ENCODE assay signal across 9 cellular contexts in the genomic region with DNA sequence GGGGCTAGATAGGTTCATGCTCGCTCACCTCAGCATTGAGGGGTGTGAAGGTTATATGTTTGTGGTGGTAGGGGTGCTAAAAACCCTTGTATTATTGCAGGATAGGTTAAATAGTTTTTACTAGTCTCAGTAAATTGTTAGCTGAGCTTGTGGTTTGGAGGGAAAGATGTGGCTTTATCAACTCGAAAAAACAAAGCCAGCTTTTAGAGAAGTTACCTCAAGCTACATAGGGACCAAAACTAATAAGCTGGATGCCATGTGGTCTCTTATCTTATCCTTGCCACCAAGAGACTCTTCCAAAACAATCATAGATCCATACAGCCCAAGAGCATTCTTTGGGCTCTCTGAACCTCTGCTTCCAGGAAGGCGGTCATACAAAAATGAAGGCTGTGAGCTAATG. TPM values are rescaled to one million over a fixed set of nuclear protein-coding genes. Genes with fewer than 3 reads are reported as not detected.
A peak's percentile ranks its signal among the peaks of the same experiment; 100 is the strongest.
DNase-seq lines count a peak whose midpoint lies in the region; ATAC-seq and TF ChIP-seq lines count a peak whose summit lies in the region.
"Had no signal": no experiment of that assay in that cellular context is flagged by ENCODE, and none has a peak within 500 bp of the region (broad histone marks: within the 10 kb centered on the region; RNA-seq: fewer than 3 reads in every experiment).

No MANE protein-coding gene starts in this region.

- TF ChIP-seq CTCF in SK-N-SH (IDR thresholded peaks at IDR 0.05), result no peak
- no peak for TF ChIP-seq CTCF in esophagus muscularis mucosa (IDR thresholded peaks at IDR 0.05)
- no peak for TF ChIP-seq CTCF in spleen (IDR thresholded peaks at IDR 0.05 in 8 of 11, conservative IDR thresholded peaks at IDR 0.05 in 3 of 11)

- CTCF ChIA-PET in SK-N-SH (lab: Yijun Ruan, JAX), result no interaction called here

- no peak overlapping the region for H3K9ac ChIP-seq in SK-N-SH

- H4K20me1 ChIP-seq in SK-N-SH (ENCODE audit: insufficient read depth), result peaks cover 100% of the 10 kb centered on the region

- TF ChIP-seq RAD21 in SK-N-SH (IDR thresholded peaks at IDR 0.05; ENCODE audit: low read length), result no peak

- whole genome bisulfite sequencing in SK-N-SH (ENCODE audit: low lambda C conversion rate), result 33% methylated on average over 3 of the region's 3 CpGs
- WGBS in esophagus muscularis mucosa, result 76% methylated on average over 3 of the region's 3 CpGs
- 30 to 46% (median 41%) methylated on average over 3 of the region's 3 CpGs for WGBS in spleen, 5 donors

- H3K4me3 ChIP-seq in SK-N-SH (ENCODE audit: low read depth in 2 of 2, low read length in 1 of 2) (no peak overlapping the region; a peak in 1 of 4 replicates), esophagus muscularis mucosa (no peak overlapping the region), spleen (peak overlapping the region in 2 of 8 donors; percentile 23 to 56)

- H3K27me3 ChIP-seq in SK-N-SH (ENCODE audit: insufficient read depth), result no peaks in the 10 kb centered on the region; the same call in 1 of the 2 replicates
- no peaks in the 10 kb centered on the region for H3K27me3 ChIP-seq in esophagus muscularis mucosa
- H3K27me3 ChIP-seq in spleen (replicated peaks in 1 of 7), result no peaks in the 10 kb centered on the region

- DNase-seq in NCI-H82 (lab: John Stamatoyannopoulos, UW) (peak; percentile 84), NCI-H82 treated with DMSO at 0.1 percent for 48 hours (lab: John Stamatoyannopoulos, UW; ENCODE audit: unreplicated experiment) (no peak), SK-N-SH (no peak), esophagus muscularis mucosa (ENCODE audit: extremely low spot score) (no peak), spleen (no peak), HK-2 (ENCODE audit: unreplicated experiment) (no peak)
- DNase-seq: 8988T had no signal

- H3K9me3 ChIP-seq in SK-N-SH, result no peaks in the 10 kb centered on the region
- no peaks in the 10 kb centered on the region for H3K9me3 ChIP-seq in esophagus muscularis mucosa
- no peaks in the 10 kb centered on the region for H3K9me3 ChIP-seq in spleen

- H3K27ac ChIP-seq in SK-N-SH (ENCODE audit: low read depth in 2 of 2, low read length in 1 of 2) (peak overlapping the region in 1 of 2 experiments; percentile 77; a peak in 2 of 4 replicates), esophagus muscularis mucosa (replicated peaks in 1 of 4) (peak overlapping the region; percentile 64 to 74 (median 66)), spleen (peak overlapping the region; percentile 53 to 92 (median 82))

- TF ChIP-seq POLR2A in esophagus muscularis mucosa (IDR thresholded peaks at IDR 0.05; ENCODE audit: low read depth), result no peak
- TF ChIP-seq POLR2A in spleen (IDR thresholded peaks at IDR 0.05), result no peak

- H3K4me2 ChIP-seq in SK-N-SH, result 0 out of 2 replicates have a peak overlapping the region, but pooled peaks have one; percentile 9

- no peaks in the 10 kb centered on the region for H3K9me2 ChIP-seq in SK-N-SH

- TF ChIP-seq EP300 in SK-N-SH (IDR thresholded peaks at IDR 0.05; ENCODE audit: borderline replicate concordance in 1 of 2, low read depth in 1 of 2, low read length in 1 of 2), result no peak
- no peak for TF ChIP-seq EP300 in esophagus muscularis mucosa (IDR thresholded peaks at IDR 0.05)

- H3K79me2 ChIP-seq in SK-N-SH (ENCODE audit: insufficient read depth), result peaks cover 100% of the 10 kb centered on the region

- peaks cover 0 to 22% of the 10 kb centered on the region in 2 experiments; a peak in 1 of 4 replicates for H3K4me1 ChIP-seq in SK-N-SH (ENCODE audit: control insufficient read depth in 1 of 2, insufficient read depth in 2 of 2, low read depth in 1 of 2, low read length in 1 of 2)
- peaks cover 75 to 95% (median 79%) of the 10 kb centered on the region in 4 donors for H3K4me1 ChIP-seq in esophagus muscularis mucosa
- peaks cover 58 to 100% (median 95%) of the 10 kb centered on the region in 6 donors for H3K4me1 ChIP-seq in spleen

- no peak for ATAC-seq in GM21526 (IDR thresholded peaks at IDR 0.05; ENCODE audit: low FRiP score, unreplicated experiment)
- no peak for ATAC-seq in HG03045 (IDR thresholded peaks at IDR 0.05; ENCODE audit: unreplicated experiment)

- H2AFZ ChIP-seq in SK-N-SH (ENCODE audit: low read depth), result no peak overlapping the region

- POLR2A ChIA-PET in SK-N-SH (lab: Yijun Ruan, JAX), result no interaction called here

- intact Hi-C loops in esophagus muscularis mucosa (cut with DNase I), result no loop called here
- intact Hi-C loops in spleen (cut with DNase I; ENCODE audit: low total_unique reads), result no loop called here

- H3K36me3 ChIP-seq in SK-N-SH (replicated peaks in 1 of 2; ENCODE audit: control insufficient read depth in 1 of 2, insufficient read depth in 2 of 2, low read length in 1 of 2) (peaks cover 0 to 3% of the 10 kb centered on the region in 2 experiments), esophagus muscularis mucosa (peaks cover 0 to 6% (median 0%) of the 10 kb centered on the region in 4 donors), spleen (peaks cover 0 to 21% (median 0%) of the 10 kb centered on the region in 6 donors)

- peaks cover 10% of the 10 kb centered on the region for H3F3A ChIP-seq in SK-N-SH (replicated peaks; ENCODE audit: insufficient read depth)

TF ChIP-seq in SK-N-SH, 30 proteins besides CTCF, POLR2A, EP300 and RAD21 (continues in another document):
- TF ChIP-seq POLR2AphosphoS5 (IDR thresholded peaks at IDR 0.05; ENCODE audit: low read depth, low read length) (no peak), SIN3A (IDR thresholded peaks at IDR 0.05; ENCODE audit: borderline replicate concordance, low read depth, low read length) (no peak), FOXJ3 (CRISPR knock-in tag; IDR thresholded peaks at IDR 0.05) (no peak), MXI1 (IDR thresholded peaks at IDR 0.05; ENCODE audit: low read depth, low read length) (no peak), ELF1 (IDR thresholded peaks at IDR 0.05) (no peak), RCOR1 (IDR thresholded peaks at IDR 0.05; ENCODE audit: low read length) (no peak), TEAD4 (IDR thresholded peaks at IDR 0.05; ENCODE audit: borderline replicate concordance, insufficient read depth) (no peak), TAF1 (IDR thresholded peaks at IDR 0.05; ENCODE audit: borderline replicate concordance, low read depth, low read length) (no peak)
- TF ChIP-seq, protein P1, sequence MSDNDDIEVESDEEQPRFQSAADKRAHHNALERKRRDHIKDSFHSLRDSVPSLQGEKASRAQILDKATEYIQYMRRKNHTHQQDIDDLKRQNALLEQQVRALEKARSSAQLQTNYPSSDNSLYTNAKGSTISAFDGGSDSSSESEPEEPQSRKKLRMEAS (IDR thresholded peaks at IDR 0.05; ENCODE audit: low read depth), result no peak
- TF ChIP-seq, protein P2, sequence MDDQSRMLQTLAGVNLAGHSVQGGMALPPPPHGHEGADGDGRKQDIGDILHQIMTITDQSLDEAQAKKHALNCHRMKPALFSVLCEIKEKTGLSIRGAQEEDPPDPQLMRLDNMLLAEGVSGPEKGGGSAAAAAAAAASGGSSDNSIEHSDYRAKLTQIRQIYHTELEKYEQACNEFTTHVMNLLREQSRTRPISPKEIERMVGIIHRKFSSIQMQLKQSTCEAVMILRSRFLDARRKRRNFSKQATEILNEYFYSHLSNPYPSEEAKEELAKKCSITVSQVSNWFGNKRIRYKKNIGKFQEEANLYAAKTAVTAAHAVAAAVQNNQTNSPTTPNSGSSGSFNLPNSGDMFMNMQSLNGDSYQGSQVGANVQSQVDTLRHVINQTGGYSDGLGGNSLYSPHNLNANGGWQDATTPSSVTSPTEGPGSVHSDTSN (IDR thresholded peaks at IDR 0.05), result no peak
- TF ChIP-seq, protein P3, sequence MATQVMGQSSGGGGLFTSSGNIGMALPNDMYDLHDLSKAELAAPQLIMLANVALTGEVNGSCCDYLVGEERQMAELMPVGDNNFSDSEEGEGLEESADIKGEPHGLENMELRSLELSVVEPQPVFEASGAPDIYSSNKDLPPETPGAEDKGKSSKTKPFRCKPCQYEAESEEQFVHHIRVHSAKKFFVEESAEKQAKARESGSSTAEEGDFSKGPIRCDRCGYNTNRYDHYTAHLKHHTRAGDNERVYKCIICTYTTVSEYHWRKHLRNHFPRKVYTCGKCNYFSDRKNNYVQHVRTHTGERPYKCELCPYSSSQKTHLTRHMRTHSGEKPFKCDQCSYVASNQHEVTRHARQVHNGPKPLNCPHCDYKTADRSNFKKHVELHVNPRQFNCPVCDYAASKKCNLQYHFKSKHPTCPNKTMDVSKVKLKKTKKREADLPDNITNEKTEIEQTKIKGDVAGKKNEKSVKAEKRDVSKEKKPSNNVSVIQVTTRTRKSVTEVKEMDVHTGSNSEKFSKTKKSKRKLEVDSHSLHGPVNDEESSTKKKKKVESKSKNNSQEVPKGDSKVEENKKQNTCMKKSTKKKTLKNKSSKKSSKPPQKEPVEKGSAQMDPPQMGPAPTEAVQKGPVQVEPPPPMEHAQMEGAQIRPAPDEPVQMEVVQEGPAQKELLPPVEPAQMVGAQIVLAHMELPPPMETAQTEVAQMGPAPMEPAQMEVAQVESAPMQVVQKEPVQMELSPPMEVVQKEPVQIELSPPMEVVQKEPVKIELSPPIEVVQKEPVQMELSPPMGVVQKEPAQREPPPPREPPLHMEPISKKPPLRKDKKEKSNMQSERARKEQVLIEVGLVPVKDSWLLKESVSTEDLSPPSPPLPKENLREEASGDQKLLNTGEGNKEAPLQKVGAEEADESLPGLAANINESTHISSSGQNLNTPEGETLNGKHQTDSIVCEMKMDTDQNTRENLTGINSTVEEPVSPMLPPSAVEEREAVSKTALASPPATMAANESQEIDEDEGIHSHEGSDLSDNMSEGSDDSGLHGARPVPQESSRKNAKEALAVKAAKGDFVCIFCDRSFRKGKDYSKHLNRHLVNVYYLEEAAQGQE (IDR thresholded peaks at IDR 0.05; ENCODE audit: low read depth, low read length), result no peak
- TF ChIP-seq, protein P4, sequence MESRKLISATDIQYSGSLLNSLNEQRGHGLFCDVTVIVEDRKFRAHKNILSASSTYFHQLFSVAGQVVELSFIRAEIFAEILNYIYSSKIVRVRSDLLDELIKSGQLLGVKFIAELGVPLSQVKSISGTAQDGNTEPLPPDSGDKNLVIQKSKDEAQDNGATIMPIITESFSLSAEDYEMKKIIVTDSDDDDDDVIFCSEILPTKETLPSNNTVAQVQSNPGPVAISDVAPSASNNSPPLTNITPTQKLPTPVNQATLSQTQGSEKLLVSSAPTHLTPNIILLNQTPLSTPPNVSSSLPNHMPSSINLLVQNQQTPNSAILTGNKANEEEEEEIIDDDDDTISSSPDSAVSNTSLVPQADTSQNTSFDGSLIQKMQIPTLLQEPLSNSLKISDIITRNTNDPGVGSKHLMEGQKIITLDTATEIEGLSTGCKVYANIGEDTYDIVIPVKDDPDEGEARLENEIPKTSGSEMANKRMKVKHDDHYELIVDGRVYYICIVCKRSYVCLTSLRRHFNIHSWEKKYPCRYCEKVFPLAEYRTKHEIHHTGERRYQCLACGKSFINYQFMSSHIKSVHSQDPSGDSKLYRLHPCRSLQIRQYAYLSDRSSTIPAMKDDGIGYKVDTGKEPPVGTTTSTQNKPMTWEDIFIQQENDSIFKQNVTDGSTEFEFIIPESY (IDR thresholded peaks at IDR 0.05; ENCODE audit: borderline replicate concordance, low read depth), result no peak

RNA-seq across cellular contexts. Expression of a gene that starts 29.2 kb away (rescaled TPM):
- polyA plus RNA-seq in SK-N-SH (2012; rRNA removed) (189 and 226 TPM in 2 replicates), spleen (100 to 1,000 TPM; 101 to 197 (median 129) TPM)
- polyA plus RNA-seq in SK-N-SH (2012; cell fraction: cytosol; rRNA removed), result 139 and 159 TPM in 2 replicates
- polyA plus RNA-seq in SK-N-SH (2012; cell fraction: nucleus; rRNA removed), result 133 and 207 TPM in 2 replicates
- total RNA-seq in esophagus muscularis mucosa (100 to 1,000 TPM; 206 to 311 (median 290) TPM), spleen (100 to 1,000 TPM; 298 to 396 (median 335) TPM)
